13 cellular contexts compared by ENCODE assay signal in genomic region chr15:40235201-40235890, GRCh38. TPM values are rescaled to one million over a fixed set of nuclear protein-coding genes. Genes with fewer than 3 reads are reported as not detected.
DNase-seq lines count a peak whose midpoint lies in the region; ATAC-seq lines count a peak whose summit lies in the region.
"Had no signal": no experiment of that assay in that cellular context is flagged by ENCODE, and none has a peak within 500 bp of the region (broad histone marks: within the 10 kb centered on the region; RNA-seq: fewer than 3 reads in every experiment).

No MANE protein-coding gene starts in this region.

- DNase-seq in Right ventricle myocardium superior (no peak), left ventricle myocardium superior (no peak), RPMI8226 (peak; percentile 19), epithelial cell of prostate (ENCODE audit: low read depth, low spot score) (no peak), ureter (ENCODE audit: low spot score) (no peak)
- DNase-seq in stimulated activated CD8-positive, alpha-beta memory T cell treated with anti-CD3 and anti-CD28 coated beads, Interleukin-4, amount 100 ng/mL, for 48 hours: no peak
- DNase-seq: ACHN, dermis blood vessel endothelial cell, DMS153, NCI-H524 treated with DMSO at 0.1 percent for 48 hours, transverse colon had no signal

- intact Hi-C loops in Right ventricle myocardium superior (cut with DNase I) (no loop called here), left ventricle myocardium superior (cut with micrococcal nuclease) (no loop called here)

- ATAC-seq in Right ventricle myocardium superior (ENCODE audit: poor library complexity) (peak; percentile 46), left ventricle myocardium superior (no peak), GM19328 (IDR thresholded peaks at IDR 0.05; ENCODE audit: unreplicated experiment) (no peak), GM19395 (IDR thresholded peaks at IDR 0.05; ENCODE audit: unreplicated experiment) (no peak)

- peak overlapping the region; percentile 75 for H3K27ac ChIP-seq in epithelial cell of prostate
- H3K27ac ChIP-seq: transverse colon had no signal

RNA-seq across cellular contexts. Expression of gene PAK6, which starts 3.5 kb away (rescaled TPM):
- total RNA-seq in Right ventricle myocardium superior: 9.7 TPM
- 11.1 TPM for total RNA-seq in left ventricle myocardium superior
- 29.5 TPM for total RNA-seq in ureter
- total RNA-seq: dermis blood vessel endothelial cell had no signal

RNA-seq across cellular contexts. Expression of gene ANKRD63, which starts 47.5 kb away (rescaled TPM):
- total RNA-seq in Right ventricle myocardium superior (0.65 TPM), left ventricle myocardium superior (1.0 TPM), ureter (not detected)
- total RNA-seq: dermis blood vessel endothelial cell, transverse colon had no signal
